Comparison of ENCODE assay signal across 8 cellular contexts in genomic region chr1:28553229-28553930, GRCh38. TPM values are rescaled to one million over a fixed set of nuclear protein-coding genes. Genes with fewer than 3 reads are reported as not detected.
DNase-seq lines count a peak whose midpoint lies in the region; ATAC-seq and TF ChIP-seq lines count a peak whose summit lies in the region.

No MANE protein-coding gene starts in this region.

- no peak for TF ChIP-seq CTCF in KMS-11 (conservative IDR thresholded peaks at IDR 0.05; ENCODE audit: low read depth, low read length)
- no peak for TF ChIP-seq CTCF in transverse colon (IDR thresholded peaks at IDR 0.05)

- no peak for TF ChIP-seq EP300 in transverse colon (IDR thresholded peaks at IDR 0.05; ENCODE audit: low read depth)

- peak overlapping the region; percentile 60 for H3K4me2 ChIP-seq in KMS-11

- in situ Hi-C loops in transverse colon (cut with MboI; ENCODE audit: low pct_ligation_motif_present in 1 of 4, low pct_unique_long_range_greater_than_20kb in 1 of 4, low sequenced_read_pairs in 3 of 4), result no loop called here

- intact Hi-C loops in transverse colon (cut with DNase I; ENCODE audit: low total_unique reads), result loop anchor here (1.0 kb wide), 1 partner anchor 28 kb away; no protein-coding TSS in a partner anchor

- POLR2A ChIA-PET in activated CD4-positive, alpha-beta memory T cell treated with anti-CD3 and anti-CD28 coated beads, Interleukin-2, amount 10 ng/mL, durations not matched to agents 7 days and 5 days (lab: Charles Lee), result interaction anchor here (0.5 to 10.6 kb wide), 24 partner anchors 8 to 628 kb away, joined by 3 to 185 read pairs (median 4); partner anchors contain the start of genes RCC1, RNU11, SESN2 and SRSF4

- H3K9ac ChIP-seq in KMS-11, result peak overlapping the region; percentile 64

- H3K36me3 Mint-ChIP-seq in activated CD4-positive, alpha-beta memory T cell treated with anti-CD3 and anti-CD28 coated beads, Interleukin-2, amount 10 ng/mL, durations not matched to agents 7 days and 5 days (ENCODE audit: low read depth), result peaks cover 32% of the 10 kb centered on the region

- no peaks in the 10 kb centered on the region for H4K20me1 ChIP-seq in KMS-11 (ENCODE audit: insufficient read depth)

- H3K4me3 Mint-ChIP-seq in activated CD4-positive, alpha-beta memory T cell treated with anti-CD3 and anti-CD28 coated beads, Interleukin-2, amount 10 ng/mL, durations not matched to agents 7 days and 5 days, result peak overlapping the region; percentile 92

- CTCF ChIA-PET in activated CD4-positive, alpha-beta memory T cell treated with anti-CD3 and anti-CD28 coated beads, Interleukin-2, amount 10 ng/mL, durations not matched to agents 7 days and 5 days (lab: Charles Lee), result interaction anchor here (0.6 to 5.5 kb wide), 8 partner anchors 12 to 324 kb away, joined by 3 to 36 read pairs (median 4); no protein-coding TSS in a partner anchor

- H3K36me3 ChIP-seq in KMS-11 (ENCODE audit: insufficient read depth) (no peaks in the 10 kb centered on the region), transverse colon (peaks cover 0 to 9% (median 1%) of the 10 kb centered on the region in 4 donors)

- whole genome bisulfite sequencing in transverse colon (ENCODE audit: low coverage in 1 of 2), 2 donors, result 0 to 1% methylated on average over 8 to 31 of the region's 31 CpGs

- TF ChIP-seq POLR2A in erythroblast (IDR thresholded peaks at IDR 0.05; ENCODE audit: low read length) (peak; percentile 58), transverse colon (IDR thresholded peaks at IDR 0.05) (no peak)

- peak; percentile 23 for ATAC-seq in GM21717 (IDR thresholded peaks at IDR 0.05; ENCODE audit: unreplicated experiment)

- no peak overlapping the region for H3K4me3 ChIP-seq in KMS-11 (IDR thresholded peaks at IDR 0.05; ENCODE audit: insufficient read depth, low read depth, low read length)
- peak overlapping the region; percentile 61 to 91 (median 74) for H3K4me3 ChIP-seq in transverse colon

- H3K27me3 Mint-ChIP-seq in activated CD4-positive, alpha-beta memory T cell treated with anti-CD3 and anti-CD28 coated beads, Interleukin-2, amount 10 ng/mL, durations not matched to agents 7 days and 5 days, result no peaks in the 10 kb centered on the region

- DNase-seq in NCI-H510A treated with DMSO at 0.1 percent for 48 hours (lab: John Stamatoyannopoulos, UW), result peak; percentile 17
- no peak for DNase-seq in NCI-H510A (lab: John Stamatoyannopoulos, UW)
- no peak for DNase-seq in activated CD4-positive, alpha-beta memory T cell treated with anti-CD3 and anti-CD28 coated beads, Interleukin-2, amount 10 ng/mL, durations not matched to agents 7 days and 5 days
- DNase-seq in erythroblast (lab: John Stamatoyannopoulos, UW), result peak; percentile 70 to 75
- peak; percentile 5 for DNase-seq in middle frontal gyrus (ENCODE audit: extremely low spot score, low spot score)
- peak; percentile 53 for DNase-seq in transverse colon

- no peaks in the 10 kb centered on the region for H3K9me3 Mint-ChIP-seq in activated CD4-positive, alpha-beta memory T cell treated with anti-CD3 and anti-CD28 coated beads, Interleukin-2, amount 10 ng/mL, durations not matched to agents 7 days and 5 days

- H3K27ac Mint-ChIP-seq in activated CD4-positive, alpha-beta memory T cell treated with anti-CD3 and anti-CD28 coated beads, Interleukin-2, amount 10 ng/mL, durations not matched to agents 7 days and 5 days, result peak overlapping the region; percentile 91

- no peaks in the 10 kb centered on the region for H3K27me3 ChIP-seq in KMS-11 (ENCODE audit: insufficient read depth, low read depth)
- H3K27me3 ChIP-seq in transverse colon, result no peaks in the 10 kb centered on the region

- H3K4me1 ChIP-seq in KMS-11 (ENCODE audit: low read depth, poor library complexity, severe bottlenecking), result peaks cover 34% of the 10 kb centered on the region
- H3K4me1 ChIP-seq in transverse colon, result peaks cover 6 to 32% (median 9%) of the 10 kb centered on the region in 4 donors

- peaks cover 21% of the 10 kb centered on the region; the same call in 1 of the 2 replicates for H3K79me2 ChIP-seq in KMS-11 (ENCODE audit: insufficient read depth, low read depth)

- H3K27ac ChIP-seq in KMS-11, result peak overlapping the region; percentile 80
- H3K27ac ChIP-seq in transverse colon, result peak overlapping the region; percentile 86 to 91 (median 88)

- H3K9me3 ChIP-seq in transverse colon, result no peaks in the 10 kb centered on the region

- peak overlapping the region; percentile 80 for H2AFZ ChIP-seq in KMS-11 (ENCODE audit: low read depth)

- peaks cover 29% of the 10 kb centered on the region for H3K4me1 Mint-ChIP-seq in activated CD4-positive, alpha-beta memory T cell treated with anti-CD3 and anti-CD28 coated beads, Interleukin-2, amount 10 ng/mL, durations not matched to agents 7 days and 5 days

RNA-seq across cellular contexts. Expression of gene TRNAU1AP, which starts 0.5 kb away (rescaled TPM):
- 10 to 100 TPM; 56.9 to 58.9 TPM for total RNA-seq in activated CD4-positive, alpha-beta memory T cell treated with anti-CD3 and anti-CD28 coated beads, Interleukin-2, amount 10 ng/mL, durations not matched to agents 7 days and 5 days
- 10 to 100 TPM in 2 of 4 donors, 1 to 10 TPM in 2; 4.1 to 25.4 (median 12.4) TPM for total RNA-seq in transverse colon

RNA-seq across cellular contexts. Expression of gene RAB42, which starts 38.7 kb away (rescaled TPM):
- not detected for total RNA-seq in activated CD4-positive, alpha-beta memory T cell treated with anti-CD3 and anti-CD28 coated beads, Interleukin-2, amount 10 ng/mL, durations not matched to agents 7 days and 5 days
- 10 to 100 TPM in 1 of 4 donors, 1 to 10 TPM in 2, not detected in 1; 5.3 to 14.2 (median 5.6) TPM for total RNA-seq in transverse colon

RNA-seq across cellular contexts. Expression of gene RCC1, which starts 47.5 kb away (rescaled TPM):
- 10 to 100 TPM; 47.6 to 50.7 TPM for total RNA-seq in activated CD4-positive, alpha-beta memory T cell treated with anti-CD3 and anti-CD28 coated beads, Interleukin-2, amount 10 ng/mL, durations not matched to agents 7 days and 5 days
- total RNA-seq in transverse colon, result 10 to 100 TPM; 13.0 to 87.9 (median 36.3) TPM

Comparison
In these comparisons a context has a peak if more than half of its experiments do, and no peak if none do; other contexts are left out.
1. DNase-seq: peak in NCI-H510A treated with DMSO at 0.1 percent for 48 hours (single experiment), erythroblast (2 of 2), middle frontal gyrus (single experiment) and transverse colon (single experiment); none in NCI-H510A (single experiment) and activated CD4-positive, alpha-beta memory T cell treated with anti-CD3 and anti-CD28 coated beads, Interleukin-2, amount 10 ng/mL, durations not matched to agents 7 days and 5 days (single experiment).